ENCODE assay signal across 8 cellular contexts in genomic region chr3:168061332-168061996, GRCh38. TPM values are rescaled to one million over a fixed set of nuclear protein-coding genes. Genes with fewer than 3 reads are reported as not detected.
DNase-seq lines count a peak whose midpoint lies in the region; ATAC-seq and TF ChIP-seq lines count a peak whose summit lies in the region.

No MANE protein-coding gene starts in this region.

- H4K91ac ChIP-seq in neuronal stem cell (ENCODE audit: low read depth, low read length, poor library complexity): no peak overlapping the region

- no peak overlapping the region for H3K14ac ChIP-seq in neuronal stem cell (ENCODE audit: low read length)

- CTCF ChIA-PET in activated CD8-positive, alpha-beta T cell treated with anti-CD3 and anti-CD28 coated beads for 36 hours (lab: Charles Lee): interaction anchor here (1.0 to 1.3 kb wide), 3 partner anchors 8 to 33 kb away, joined by 3 to 5 read pairs (median 4); no protein-coding TSS in a partner anchor

- H3K4me3 ChIP-seq in neuronal stem cell (ENCODE audit: low read length in 2 of 2): no peak overlapping the region

- no CpG with 5 or more reads among the region's 5 CpGs for WGBS in neuronal stem cell (ENCODE audit: extremely low coverage in 2 of 2, insufficient read length in 2 of 2, insufficient replicate concordance in 1 of 2), 2 donors

- ATAC-seq in GM19043 (IDR thresholded peaks at IDR 0.05; ENCODE audit: low read depth, unreplicated experiment): peak; percentile 73
- ATAC-seq in HG03045 (IDR thresholded peaks at IDR 0.05; ENCODE audit: unreplicated experiment): peak; percentile 86
- ATAC-seq in activated CD8-positive, alpha-beta T cell treated with anti-CD3 and anti-CD28 coated beads for 36 hours: peak; percentile 93

- no peaks in the 10 kb centered on the region for H3K36me3 Mint-ChIP-seq in activated CD8-positive, alpha-beta T cell treated with anti-CD3 and anti-CD28 coated beads for 36 hours (ENCODE audit: low read depth)

- no peak overlapping the region for H2AK5ac ChIP-seq in neuronal stem cell (ENCODE audit: low read depth, low read length)

- no peak overlapping the region for H2BK15ac ChIP-seq in neuronal stem cell (ENCODE audit: low read length)

- peaks cover 18% of the 10 kb centered on the region for H3K4me1 Mint-ChIP-seq in activated CD8-positive, alpha-beta T cell treated with anti-CD3 and anti-CD28 coated beads for 36 hours (ENCODE audit: low read depth)

- no peak overlapping the region for H2BK5ac ChIP-seq in neuronal stem cell (ENCODE audit: low read length)

- H4K8ac ChIP-seq in neuronal stem cell (ENCODE audit: low read depth, low read length): no peak overlapping the region

- H3K18ac ChIP-seq in neuronal stem cell (ENCODE audit: low read length): no peak overlapping the region

- POLR2A ChIA-PET in activated CD8-positive, alpha-beta T cell treated with anti-CD3 and anti-CD28 coated beads for 36 hours (lab: Charles Lee): interaction anchor here (1.1 kb wide), 1 partner anchor 11 kb away, joined by 3 read pairs; no protein-coding TSS in a partner anchor

- intact Hi-C loops in activated CD8-positive, alpha-beta T cell treated with anti-CD3 and anti-CD28 coated beads for 36 hours (cut with micrococcal nuclease): no loop called here

- no peak overlapping the region for H3K9ac ChIP-seq in neuronal stem cell (ENCODE audit: low read depth, low read length, poor library complexity)

- H3K79me1 ChIP-seq in neuronal stem cell (ENCODE audit: low read depth, low read length): no peaks in the 10 kb centered on the region

- H2AFZ ChIP-seq in neuronal stem cell (ENCODE audit: low read length): no peak overlapping the region

- no peak overlapping the region for H3K4ac ChIP-seq in neuronal stem cell (ENCODE audit: low read length)

- no peaks in the 10 kb centered on the region for H3K27me3 ChIP-seq in neuronal stem cell (ENCODE audit: control insufficient read depth in 3 of 3, insufficient read depth in 3 of 3, low read depth in 1 of 3, low read length in 3 of 3)

- H2BK12ac ChIP-seq in neuronal stem cell (ENCODE audit: low read length): no peak overlapping the region

- TF ChIP-seq CTCF in AG09319 (IDR thresholded peaks at IDR 0.05; ENCODE audit: low read depth, low read length): peak; percentile 3; the same call in 1 of the 2 replicates
- TF ChIP-seq CTCF in activated CD8-positive, alpha-beta T cell treated with anti-CD3 and anti-CD28 coated beads for 36 hours (IDR thresholded peaks at IDR 0.05): no peak

- no peaks in the 10 kb centered on the region for H3K36me3 ChIP-seq in neuronal stem cell (replicated peaks in 1 of 2; ENCODE audit: control insufficient read depth in 2 of 2, insufficient read depth in 2 of 2, low read length in 2 of 2)

- H2BK120ac ChIP-seq in neuronal stem cell (ENCODE audit: low read depth, low read length): no peak overlapping the region

- DNase-seq in AG09319 (ENCODE audit: extremely low read depth, low read depth) (no peak), NCI-H345 (lab: John Stamatoyannopoulos, UW) (no peak), GM03348 (ENCODE audit: low spot score) (no peak), NCI-H128 (lab: John Stamatoyannopoulos, UW; ENCODE audit: unreplicated experiment) (no peak), neuronal stem cell (ENCODE audit: low spot score) (no peak)
- peak; percentile 50 for DNase-seq in activated CD8-positive, alpha-beta T cell treated with anti-CD3 and anti-CD28 coated beads for 36 hours

- no peak overlapping the region for H3K4me2 ChIP-seq in neuronal stem cell (ENCODE audit: insufficient read depth, low read length, poor library complexity, severe bottlenecking)

- H3K23ac ChIP-seq in neuronal stem cell (ENCODE audit: low read depth, low read length, poor library complexity): no peak overlapping the region

- H3K9me3 ChIP-seq in neuronal stem cell (replicated peaks in 1 of 2; ENCODE audit: control insufficient read depth in 2 of 2, insufficient read depth in 1 of 2, low read depth in 1 of 2, low read length in 2 of 2): peaks cover 0 to 8% of the 10 kb centered on the region in 2 donors

- no peak overlapping the region for H3K27ac Mint-ChIP-seq in activated CD8-positive, alpha-beta T cell treated with anti-CD3 and anti-CD28 coated beads for 36 hours

- H3K9me3 Mint-ChIP-seq in activated CD8-positive, alpha-beta T cell treated with anti-CD3 and anti-CD28 coated beads for 36 hours: no peaks in the 10 kb centered on the region

- peaks cover 2% of the 10 kb centered on the region for H3K27me3 Mint-ChIP-seq in activated CD8-positive, alpha-beta T cell treated with anti-CD3 and anti-CD28 coated beads for 36 hours

- no peak overlapping the region for H3K27ac ChIP-seq in neuronal stem cell (replicated peaks; ENCODE audit: low read length)

- peak overlapping the region; percentile 19 for H3K4me3 Mint-ChIP-seq in activated CD8-positive, alpha-beta T cell treated with anti-CD3 and anti-CD28 coated beads for 36 hours

- H3K4me1 ChIP-seq in neuronal stem cell (ENCODE audit: control insufficient read depth in 2 of 2, insufficient read depth in 1 of 2, low read depth in 1 of 2, low read length in 2 of 2): no peaks in the 10 kb centered on the region

RNA-seq across cellular contexts. Expression of gene GOLIM4, which starts 34.3 kb away (rescaled TPM):
- total RNA-seq in activated CD8-positive, alpha-beta T cell treated with anti-CD3 and anti-CD28 coated beads for 36 hours: 1 to 10 TPM; 5.5 to 6.4 TPM
- 20.5 TPM for polyA plus RNA-seq in neuronal stem cell (2013, experiment 1 of 2)
- 20.5 TPM for polyA plus RNA-seq in neuronal stem cell (2013, experiment 2 of 2)
